In the genomic region with DNA sequence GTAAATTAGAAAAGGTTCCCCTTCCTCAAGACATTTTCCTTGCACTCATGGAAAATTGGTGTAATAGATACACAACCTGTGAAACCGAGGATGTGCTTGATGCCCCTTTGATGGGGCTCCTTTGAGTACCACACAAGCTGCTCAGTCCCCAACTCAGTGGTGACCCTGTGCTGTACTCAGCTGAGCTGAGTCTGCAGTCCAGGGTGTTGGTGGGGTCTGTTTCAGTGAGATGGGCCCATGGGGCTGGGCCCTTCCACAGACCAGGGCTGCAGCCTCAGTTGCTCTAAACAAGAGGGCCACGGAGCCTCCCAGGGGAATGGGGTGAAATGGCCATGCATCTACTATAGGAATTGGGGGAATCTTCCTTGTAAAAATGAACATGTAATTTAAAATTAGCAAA, we compare ENCODE assay signal across 15 cellular contexts. TPM values are rescaled to one million over a fixed set of nuclear protein-coding genes. Genes with fewer than 3 reads are reported as not detected.
DNase-seq lines count a peak whose midpoint lies in the region; ATAC-seq and TF ChIP-seq lines count a peak whose summit lies in the region.
"Had no signal": no experiment of that assay in that cellular context is flagged by ENCODE, and none has a peak within 500 bp of the region (broad histone marks: within the 10 kb centered on the region; RNA-seq: fewer than 3 reads in every experiment).

No MANE protein-coding gene starts in this region.

- TF ChIP-seq POLR2A in esophagus muscularis mucosa (IDR thresholded peaks at IDR 0.05; ENCODE audit: low read depth) (no peak), tibial nerve (IDR thresholded peaks at IDR 0.05) (no peak)

- H3K4me1 Mint-ChIP-seq in osteocyte (ENCODE audit: unreplicated experiment), result no peaks in the 10 kb centered on the region
- no peaks in the 10 kb centered on the region for H3K4me1 Mint-ChIP-seq in activated T-cell treated with anti-CD3 and anti-CD28 coated beads, Interleukin-2, amount 50 U/mL, for 72 hours (ENCODE audit: low read depth)
- H3K4me1 Mint-ChIP-seq in activated naive CD4-positive, alpha-beta T cell treated with anti-CD3 and anti-CD28 coated beads, Interleukin-2, amount 10 ng/mL, durations not matched to agents 7 days and 5 days, result no peaks in the 10 kb centered on the region
- H3K4me1 Mint-ChIP-seq: CD8-positive, alpha-beta memory T cell had no signal

- H3K36me3 Mint-ChIP-seq in osteocyte (ENCODE audit: unreplicated experiment), result no peaks in the 10 kb centered on the region
- H3K36me3 Mint-ChIP-seq in activated T-cell treated with anti-CD3 and anti-CD28 coated beads, Interleukin-2, amount 50 U/mL, for 72 hours (ENCODE audit: insufficient read depth in 2 of 2), result no peaks in the 10 kb centered on the region
- no peaks in the 10 kb centered on the region for H3K36me3 Mint-ChIP-seq in activated naive CD4-positive, alpha-beta T cell treated with anti-CD3 and anti-CD28 coated beads, Interleukin-2, amount 10 ng/mL, durations not matched to agents 7 days and 5 days
- H3K36me3 Mint-ChIP-seq: CD4-positive, CD25-positive, alpha-beta regulatory T cell; CD8-positive, alpha-beta memory T cell had no signal

- H3K27me3 Mint-ChIP-seq in osteocyte (ENCODE audit: unreplicated experiment), result peaks cover 12% of the 10 kb centered on the region
- no peaks in the 10 kb centered on the region for H3K27me3 Mint-ChIP-seq in activated T-cell treated with anti-CD3 and anti-CD28 coated beads, Interleukin-2, amount 50 U/mL, for 72 hours (ENCODE audit: low read depth)
- peaks cover 16% of the 10 kb centered on the region for H3K27me3 Mint-ChIP-seq in activated naive CD4-positive, alpha-beta T cell treated with anti-CD3 and anti-CD28 coated beads, Interleukin-2, amount 10 ng/mL, durations not matched to agents 7 days and 5 days
- H3K27me3 Mint-ChIP-seq: CD4-positive, CD25-positive, alpha-beta regulatory T cell had no signal

- no peaks in the 10 kb centered on the region for H3K9me3 Mint-ChIP-seq in osteocyte (ENCODE audit: unreplicated experiment)
- no peaks in the 10 kb centered on the region for H3K9me3 Mint-ChIP-seq in activated T-cell treated with anti-CD3 and anti-CD28 coated beads, Interleukin-2, amount 50 U/mL, for 72 hours
- no peaks in the 10 kb centered on the region for H3K9me3 Mint-ChIP-seq in activated naive CD4-positive, alpha-beta T cell treated with anti-CD3 and anti-CD28 coated beads, Interleukin-2, amount 10 ng/mL, durations not matched to agents 7 days and 5 days
- H3K9me3 Mint-ChIP-seq: CD8-positive, alpha-beta memory T cell had no signal

- H3K9ac ChIP-seq in colonic mucosa (ENCODE audit: low read depth in 2 of 2, low read length in 2 of 2), result no peak overlapping the region
- H3K9ac ChIP-seq: GM23248 had no signal

- H3K4me3 ChIP-seq in colonic mucosa (no peak overlapping the region), esophagus muscularis mucosa (no peak overlapping the region), tibial nerve (no peak overlapping the region)
- H3K4me3 ChIP-seq: GM23248, HAP-1 had no signal

- TF ChIP-seq CTCF in colonic mucosa (IDR thresholded peaks at IDR 0.05) (no peak), esophagus muscularis mucosa (IDR thresholded peaks at IDR 0.05) (no peak), osteocyte (IDR thresholded peaks at IDR 0.05) (no peak), tibial nerve (IDR thresholded peaks at IDR 0.05) (no peak)

- CTCF ChIA-PET in activated naive CD4-positive, alpha-beta T cell treated with anti-CD3 and anti-CD28 coated beads, Interleukin-2, amount 10 ng/mL, durations not matched to agents 7 days and 5 days (lab: Charles Lee), result interaction anchor here (1.3 kb wide), 1 partner anchor 10 kb away, joined by 4 read pairs; no protein-coding TSS in a partner anchor

- no peak overlapping the region for H3K27ac Mint-ChIP-seq in osteocyte (ENCODE audit: unreplicated experiment)
- no peak overlapping the region for H3K27ac Mint-ChIP-seq in activated T-cell treated with anti-CD3 and anti-CD28 coated beads, Interleukin-2, amount 50 U/mL, for 72 hours
- H3K27ac Mint-ChIP-seq in activated naive CD4-positive, alpha-beta T cell treated with anti-CD3 and anti-CD28 coated beads, Interleukin-2, amount 10 ng/mL, durations not matched to agents 7 days and 5 days, result no peak overlapping the region
- H3K27ac Mint-ChIP-seq: CD4-positive, CD25-positive, alpha-beta regulatory T cell; CD8-positive, alpha-beta memory T cell had no signal

- H3K9me3 ChIP-seq in colonic mucosa (no peaks in the 10 kb centered on the region), esophagus muscularis mucosa (no peaks in the 10 kb centered on the region), tibial nerve (no peaks in the 10 kb centered on the region)
- H3K9me3 ChIP-seq: BE2C, HAP-1 had no signal

- H3K36me3 ChIP-seq in colonic mucosa (no peaks in the 10 kb centered on the region), esophagus muscularis mucosa (peaks cover 0 to 24% (median 2%) of the 10 kb centered on the region in 4 donors), tibial nerve (no peaks in the 10 kb centered on the region)
- H3K36me3 ChIP-seq: BE2C, HAP-1 had no signal

- H3K4me1 ChIP-seq in colonic mucosa, result no peaks in the 10 kb centered on the region
- peaks cover 0 to 2% (median 2%) of the 10 kb centered on the region in 4 donors for H3K4me1 ChIP-seq in esophagus muscularis mucosa
- H3K4me1 ChIP-seq in tibial nerve, result peaks cover 0 to 10% (median 0%) of the 10 kb centered on the region in 4 donors
- H3K4me1 ChIP-seq: HAP-1 had no signal

- no peak overlapping the region for H3K27ac ChIP-seq in colonic mucosa
- no peak overlapping the region for H3K27ac ChIP-seq in esophagus muscularis mucosa (replicated peaks in 1 of 4)
- H3K27ac ChIP-seq in tibial nerve, result no peak overlapping the region
- H3K27ac ChIP-seq: GM23248 had no signal

- H3K4me3 Mint-ChIP-seq in osteocyte (ENCODE audit: unreplicated experiment), result no peak overlapping the region
- H3K4me3 Mint-ChIP-seq in activated T-cell treated with anti-CD3 and anti-CD28 coated beads, Interleukin-2, amount 50 U/mL, for 72 hours, result no peak overlapping the region
- no peak overlapping the region for H3K4me3 Mint-ChIP-seq in activated naive CD4-positive, alpha-beta T cell treated with anti-CD3 and anti-CD28 coated beads, Interleukin-2, amount 10 ng/mL, durations not matched to agents 7 days and 5 days
- H3K4me3 Mint-ChIP-seq: CD4-positive, CD25-positive, alpha-beta regulatory T cell; CD8-positive, alpha-beta memory T cell had no signal

- peak; percentile 4 for DNase-seq in colonic mucosa
- peak; percentile 10 for DNase-seq in esophagus muscularis mucosa (ENCODE audit: extremely low spot score)
- DNase-seq in osteocyte (ENCODE audit: extremely low spot score, unreplicated experiment), result peak; percentile 64
- DNase-seq in activated T-cell treated with anti-CD3 and anti-CD28 coated beads, Interleukin-2, amount 50 U/mL, for 72 hours, result no peak
- DNase-seq in tibial nerve (ENCODE audit: low spot score in 2 of 2), result no peak
- no peak for DNase-seq in activated naive CD4-positive, alpha-beta T cell treated with anti-CD3 and anti-CD28 coated beads, Interleukin-2, amount 10 ng/mL, durations not matched to agents 7 days and 5 days
- DNase-seq: ACHN; C1 segment of cervical spinal cord; CD4-positive, CD25-positive, alpha-beta regulatory T cell; CD8-positive, alpha-beta memory T cell; COR-L47; GM23248 had no signal

- H3K27me3 ChIP-seq in colonic mucosa, result no peaks in the 10 kb centered on the region
- no peaks in the 10 kb centered on the region for H3K27me3 ChIP-seq in esophagus muscularis mucosa
- H3K27me3 ChIP-seq in tibial nerve, result no peaks in the 10 kb centered on the region
- H3K27me3 ChIP-seq: BE2C had no signal

- WGBS in esophagus muscularis mucosa, result 79% methylated on average over 2 of the region's 2 CpGs
- 84 to 92% methylated on average over 2 of the region's 2 CpGs for WGBS in tibial nerve, 2 donors

- ATAC-seq in activated T-cell treated with anti-CD3 and anti-CD28 coated beads, Interleukin-2, amount 50 U/mL, for 72 hours (replicated peaks in 1 of 2), result no peak
- ATAC-seq: HepG2 had no signal

- TF ChIP-seq EP300 in esophagus muscularis mucosa (IDR thresholded peaks at IDR 0.05), result no peak
- TF ChIP-seq EP300 in tibial nerve (IDR thresholded peaks at IDR 0.05), result no peak

- intact Hi-C loops in colonic mucosa (cut with DNase I), result no loop called here
- intact Hi-C loops in esophagus muscularis mucosa (cut with DNase I), result no loop called here

RNA-seq across cellular contexts. Expression of gene KY, which starts 39.3 kb away (rescaled TPM):
- total RNA-seq in colonic mucosa (under 1 TPM; 0.32 to 0.44 TPM), esophagus muscularis mucosa (1 to 10 TPM in 2 of 4 donors, under 1 TPM in 2; 0.33 to 1.9 (median 0.81) TPM), osteocyte (not detected in 2 replicates), tibial nerve (1 to 10 TPM in 2 of 4 donors, under 1 TPM in 1, not detected in 1; 0.20 to 2.2 (median 1.5) TPM)
- total RNA-seq in activated T-cell treated with anti-CD3 and anti-CD28 coated beads, Interleukin-2, amount 50 U/mL, for 72 hours, result not detected
- total RNA-seq: CD4-positive, CD25-positive, alpha-beta regulatory T cell; CD8-positive, alpha-beta memory T cell; HepG2 had no signal

Comparison
In these comparisons a context has a peak if more than half of its experiments do, and no peak if none do; other contexts are left out.
1. DNase-seq: peak in colonic mucosa (single experiment), esophagus muscularis mucosa (single experiment) and osteocyte (single experiment); none in activated T-cell treated with anti-CD3 and anti-CD28 coated beads, Interleukin-2, amount 50 U/mL, for 72 hours (0 of 2), tibial nerve (0 of 2) and activated naive CD4-positive, alpha-beta T cell treated with anti-CD3 and anti-CD28 coated beads, Interleukin-2, amount 10 ng/mL, durations not matched to agents 7 days and 5 days (single experiment).